Comparison of ENCODE assay signal across 1 cellular context in the genomic region with DNA sequence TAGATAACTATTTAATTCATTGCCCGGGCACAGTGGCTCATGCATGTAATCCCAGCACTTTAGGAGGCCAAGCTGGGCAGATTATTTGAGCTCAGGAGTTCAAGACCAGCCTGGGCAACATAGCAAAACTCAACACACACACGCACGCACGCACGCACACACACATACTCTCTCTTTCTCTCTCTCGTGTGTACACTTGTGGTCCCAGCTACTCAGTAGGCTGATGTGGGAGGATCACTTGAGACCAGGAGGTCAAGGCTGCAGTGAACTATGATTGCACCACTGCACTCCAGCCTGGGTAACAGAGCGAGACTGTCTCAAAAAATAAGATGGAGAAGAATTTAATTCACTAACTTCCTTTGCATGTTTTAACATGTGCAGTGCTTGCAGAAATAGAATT.
TF ChIP-seq lines count a peak whose summit lies in the region.

No MANE protein-coding gene starts in this region.

TF ChIP-seq in HepG2, 621 proteins besides CTCF, POLR2A, EP300 and RAD21 (continued from another document and continues in another):
- TF ChIP-seq ZNF670 (CRISPR knock-in tag; IDR thresholded peaks at IDR 0.05; ENCODE audit: borderline replicate concordance) (no peak), HOXD1 (CRISPR knock-in tag; IDR thresholded peaks at IDR 0.05) (no peak), TCF7 (IDR thresholded peaks at IDR 0.05; ENCODE audit: low read depth) (no peak), HNRNPH1 (optimal IDR thresholded peaks at IDR 0.05; ENCODE audit: low read depth, low read length) (no peak), THYN1 (CRISPR knock-in tag; IDR thresholded peaks at IDR 0.05; ENCODE audit: borderline replicate concordance, low read depth) (no peak), ARNT2 (CRISPR knock-in tag; IDR thresholded peaks at IDR 0.05; ENCODE audit: low read depth) (peak; percentile 26; the same call in 1 of the 2 replicates), ZNF614 (CRISPR knock-in tag; IDR thresholded peaks at IDR 0.05; ENCODE audit: borderline replicate concordance) (peak; percentile 20; the same call in 1 of the 2 replicates), SPEN (CRISPR knock-in tag; IDR thresholded peaks at IDR 0.05; ENCODE audit: low read depth) (no peak), RORA (CRISPR knock-in tag; IDR thresholded peaks at IDR 0.05) (no peak), NR2F2 (IDR thresholded peaks at IDR 0.05; ENCODE audit: borderline replicate concordance, low read depth) (peak; percentile 72), RBFOX2 (IDR thresholded peaks at IDR 0.05; ENCODE audit: low read depth, low read length) (no peak), ZNF709 (CRISPR knock-in tag; IDR thresholded peaks at IDR 0.05) (no peak), MLLT10 (CRISPR knock-in tag; IDR thresholded peaks at IDR 0.05) (no peak), LRRFIP1 (CRISPR knock-in tag; conservative IDR thresholded peaks at IDR 0.05) (no peak), CEBPG (CRISPR knock-in tag; IDR thresholded peaks at IDR 0.05) (peak; percentile 88), ZBTB7B (CRISPR knock-in tag; IDR thresholded peaks at IDR 0.05) (no peak), U2AF2 (IDR thresholded peaks at IDR 0.05; ENCODE audit: low read depth, low read length) (no peak), EED (CRISPR knock-in tag; IDR thresholded peaks at IDR 0.05) (no peak), KDM6A (CRISPR knock-in tag; IDR thresholded peaks at IDR 0.05; ENCODE audit: low read depth) (no peak), CSRNP1 (CRISPR knock-in tag; IDR thresholded peaks at IDR 0.05) (no peak), FOXA3 (CRISPR knock-in tag; IDR thresholded peaks at IDR 0.05) (peak; percentile 88), ZNF234 (CRISPR knock-in tag; conservative IDR thresholded peaks at IDR 0.05) (no peak), SOX5 (CRISPR knock-in tag; IDR thresholded peaks at IDR 0.05; ENCODE audit: borderline replicate concordance) (peak; percentile 55), ZNF224 (CRISPR knock-in tag; IDR thresholded peaks at IDR 0.05) (no peak), ZNF292 (CRISPR knock-in tag; IDR thresholded peaks at IDR 0.05; ENCODE audit: borderline replicate concordance, low read depth) (peak; percentile 75; the same call in 1 of the 2 replicates), IRF2 (CRISPR knock-in tag; IDR thresholded peaks at IDR 0.05) (peak; percentile 39; the same call in 1 of the 2 replicates), ZNF644 (CRISPR knock-in tag; IDR thresholded peaks at IDR 0.05; ENCODE audit: low read depth) (peak; percentile 81), KDM5A (IDR thresholded peaks at IDR 0.05; ENCODE audit: borderline replicate concordance, low read length) (0 out of 2 replicates have a peak, but pooled peaks have one; percentile 31), BRCA1 (CRISPR knock-in tag; IDR thresholded peaks at IDR 0.05) (no peak), SCMH1 (CRISPR knock-in tag; IDR thresholded peaks at IDR 0.05; ENCODE audit: borderline replicate concordance) (no peak), ZBTB34 (CRISPR knock-in tag; IDR thresholded peaks at IDR 0.05) (no peak), ZNF557 (CRISPR knock-in tag; IDR thresholded peaks at IDR 0.05) (no peak), FOXO1 (CRISPR knock-in tag; IDR thresholded peaks at IDR 0.05) (peak; percentile 74), ZNF619 (CRISPR knock-in tag; IDR thresholded peaks at IDR 0.05) (no peak), MAX (IDR thresholded peaks at IDR 0.05) (0 out of 2 replicates have a peak, but pooled peaks have one; percentile 42), CENPX (CRISPR knock-in tag; IDR thresholded peaks at IDR 0.05) (no peak), PAWR (CRISPR knock-in tag; IDR thresholded peaks at IDR 0.05; ENCODE audit: borderline replicate concordance) (no peak), ZNF850 (CRISPR knock-in tag; conservative IDR thresholded peaks at IDR 0.05) (no peak), SNAPC2 (CRISPR knock-in tag; IDR thresholded peaks at IDR 0.05) (no peak), MAF1 (CRISPR knock-in tag; IDR thresholded peaks at IDR 0.05; ENCODE audit: borderline replicate concordance) (no peak), ZNF552 (CRISPR knock-in tag; IDR thresholded peaks at IDR 0.05; ENCODE audit: borderline replicate concordance) (no peak), BCL6 (CRISPR knock-in tag; IDR thresholded peaks at IDR 0.05) (peak; percentile 63; the same call in 1 of the 2 replicates), ELF1 (CRISPR knock-in tag; IDR thresholded peaks at IDR 0.05) (no peak), TFE3 (CRISPR knock-in tag; IDR thresholded peaks at IDR 0.05) (no peak), CHD4 (IDR thresholded peaks at IDR 0.05; ENCODE audit: borderline replicate concordance, low read length) (no peak), BCLAF1 (IDR thresholded peaks at IDR 0.05) (no peak), ARNTL (CRISPR knock-in tag; IDR thresholded peaks at IDR 0.05) (0 out of 2 replicates have a peak, but pooled peaks have one; percentile 41), ZIK1 (CRISPR knock-in tag; IDR thresholded peaks at IDR 0.05; ENCODE audit: borderline replicate concordance, low read depth) (no peak), ZNF788 (CRISPR knock-in tag; IDR thresholded peaks at IDR 0.05; ENCODE audit: borderline replicate concordance) (peak; percentile 65; the same call in 1 of the 2 replicates), ZNF446 (CRISPR knock-in tag; IDR thresholded peaks at IDR 0.05) (no peak)
- TF ChIP-seq, protein P1, sequence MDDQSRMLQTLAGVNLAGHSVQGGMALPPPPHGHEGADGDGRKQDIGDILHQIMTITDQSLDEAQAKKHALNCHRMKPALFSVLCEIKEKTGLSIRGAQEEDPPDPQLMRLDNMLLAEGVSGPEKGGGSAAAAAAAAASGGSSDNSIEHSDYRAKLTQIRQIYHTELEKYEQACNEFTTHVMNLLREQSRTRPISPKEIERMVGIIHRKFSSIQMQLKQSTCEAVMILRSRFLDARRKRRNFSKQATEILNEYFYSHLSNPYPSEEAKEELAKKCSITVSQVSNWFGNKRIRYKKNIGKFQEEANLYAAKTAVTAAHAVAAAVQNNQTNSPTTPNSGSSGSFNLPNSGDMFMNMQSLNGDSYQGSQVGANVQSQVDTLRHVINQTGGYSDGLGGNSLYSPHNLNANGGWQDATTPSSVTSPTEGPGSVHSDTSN (CRISPR knock-in tag; IDR thresholded peaks at IDR 0.05; ENCODE audit: borderline replicate concordance) = no peak
- TF ChIP-seq, protein P2, sequence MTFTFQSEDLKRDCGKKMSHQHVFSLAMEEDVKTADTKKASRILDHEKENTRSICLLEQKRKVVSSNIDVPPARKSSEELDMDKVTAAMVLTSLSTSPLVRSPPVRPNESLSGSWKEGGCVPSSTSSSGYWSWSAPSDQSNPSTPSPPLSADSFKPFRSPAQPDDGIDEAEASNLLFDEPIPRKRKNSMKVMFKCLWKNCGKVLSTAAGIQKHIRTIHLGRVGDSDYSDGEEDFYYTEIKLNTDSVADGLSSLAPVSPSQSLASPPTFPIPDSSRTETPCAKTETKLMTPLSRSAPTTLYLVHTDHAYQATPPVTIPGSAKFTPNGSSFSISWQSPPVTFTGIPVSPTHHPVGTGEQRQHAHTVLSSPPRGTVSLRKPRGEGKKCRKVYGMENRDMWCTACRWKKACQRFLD (CRISPR knock-in tag; IDR thresholded peaks at IDR 0.05; ENCODE audit: borderline replicate concordance) = no peak
- TF ChIP-seq, protein P3, sequence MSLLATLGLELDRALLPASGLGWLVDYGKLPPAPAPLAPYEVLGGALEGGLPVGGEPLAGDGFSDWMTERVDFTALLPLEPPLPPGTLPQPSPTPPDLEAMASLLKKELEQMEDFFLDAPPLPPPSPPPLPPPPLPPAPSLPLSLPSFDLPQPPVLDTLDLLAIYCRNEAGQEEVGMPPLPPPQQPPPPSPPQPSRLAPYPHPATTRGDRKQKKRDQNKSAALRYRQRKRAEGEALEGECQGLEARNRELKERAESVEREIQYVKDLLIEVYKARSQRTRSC (CRISPR knock-in tag; IDR thresholded peaks at IDR 0.05; ENCODE audit: low read depth) = no peak
- TF ChIP-seq, protein P4, sequence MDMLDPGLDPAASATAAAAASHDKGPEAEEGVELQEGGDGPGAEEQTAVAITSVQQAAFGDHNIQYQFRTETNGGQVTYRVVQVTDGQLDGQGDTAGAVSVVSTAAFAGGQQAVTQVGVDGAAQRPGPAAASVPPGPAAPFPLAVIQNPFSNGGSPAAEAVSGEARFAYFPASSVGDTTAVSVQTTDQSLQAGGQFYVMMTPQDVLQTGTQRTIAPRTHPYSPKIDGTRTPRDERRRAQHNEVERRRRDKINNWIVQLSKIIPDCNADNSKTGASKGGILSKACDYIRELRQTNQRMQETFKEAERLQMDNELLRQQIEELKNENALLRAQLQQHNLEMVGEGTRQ (IDR thresholded peaks at IDR 0.05; ENCODE audit: low read depth, low read length) = no peak
- TF ChIP-seq, protein P4 (CRISPR knock-in tag; IDR thresholded peaks at IDR 0.05; ENCODE audit: borderline replicate concordance) = no peak
